7 cellular contexts compared by ENCODE assay signal in genomic region chr2:98569197-98569793, GRCh38. TPM values are rescaled to one million over a fixed set of nuclear protein-coding genes. Genes with fewer than 3 reads are reported as not detected.
DNase-seq lines count a peak whose midpoint lies in the region; ATAC-seq and TF ChIP-seq lines count a peak whose summit lies in the region.

No MANE protein-coding gene starts in this region.

- peak; percentile 94 for TF ChIP-seq CTCF in GM12865 (IDR thresholded peaks at IDR 0.05; ENCODE audit: insufficient read depth, low read depth, low read length, missing control alignments)

- DNase-seq in GM12865 (ENCODE audit: low read depth): peak; percentile 60
- peak; percentile 64 to 66 for DNase-seq in activated CD4-positive, alpha-beta T cell treated with anti-CD3 and anti-CD28 coated beads, Interleukin-2, amount 50 U/mL, for 24 hours (ENCODE audit: low read depth in 1 of 2, low spot score in 1 of 2)
- peak; percentile 71 for DNase-seq in ecto neural progenitor cell (ENCODE audit: low spot score)
- DNase-seq in naive thymus-derived CD8-positive, alpha-beta T cell: peak; percentile 39 to 82 (median 66)
- peak; percentile 85 for DNase-seq in stimulated activated naive CD8-positive, alpha-beta T cell treated with anti-CD3 and anti-CD28 coated beads, Interleukin-15, Interleukin-2, amounts not matched to agents 100 U/mL and 50 U/mL, for 24 hours

- peaks cover 0 to 87% (median 21%) of the 10 kb centered on the region in 3 donors for H3K36me3 Mint-ChIP-seq in naive thymus-derived CD8-positive, alpha-beta T cell

- POLR2A ChIA-PET in naive thymus-derived CD8-positive, alpha-beta T cell (lab: Charles Lee): no interaction called here

- H3K27me3 Mint-ChIP-seq in naive thymus-derived CD8-positive, alpha-beta T cell: no peaks in the 10 kb centered on the region

- peak; percentile 61 for TF ChIP-seq RAD21 in Ishikawa (IDR thresholded peaks at IDR 0.05; ENCODE audit: low read depth)

- no peak overlapping the region for H3K4me3 Mint-ChIP-seq in naive thymus-derived CD8-positive, alpha-beta T cell

- H3K9me3 Mint-ChIP-seq in naive thymus-derived CD8-positive, alpha-beta T cell: no peaks in the 10 kb centered on the region

- TF ChIP-seq EP300 in Ishikawa (IDR thresholded peaks at IDR 0.05; ENCODE audit: borderline replicate concordance): no peak

- H3K27ac Mint-ChIP-seq in naive thymus-derived CD8-positive, alpha-beta T cell: peak overlapping the region in 8 of 10 donors; percentile 20 to 91 (median 54)

- H3K4me3 ChIP-seq in GM12865 (ENCODE audit: low read depth, low read length): no peak overlapping the region

- ATAC-seq in naive thymus-derived CD8-positive, alpha-beta T cell: peak; percentile 90 to 94
- ATAC-seq in stimulated activated naive CD8-positive, alpha-beta T cell treated with anti-CD3 and anti-CD28 coated beads, Interleukin-15, Interleukin-2, amounts not matched to agents 100 U/mL and 50 U/mL, for 24 hours: peak; percentile 64
- ATAC-seq in HG03571 (IDR thresholded peaks at IDR 0.05; ENCODE audit: unreplicated experiment): no peak

- H3K4me1 Mint-ChIP-seq in naive thymus-derived CD8-positive, alpha-beta T cell: peaks cover 0 to 16% (median 9%) of the 10 kb centered on the region in 4 donors

TF ChIP-seq in Ishikawa, 13 proteins besides CTCF, POLR2A, EP300 and RAD21:
- no peak for TF ChIP-seq TEAD4 (IDR thresholded peaks at IDR 0.05)
- TF ChIP-seq USF1 (IDR thresholded peaks at IDR 0.05): no peak
- TF ChIP-seq CREB1 (IDR thresholded peaks at IDR 0.05; ENCODE audit: low read depth): no peak
- no peak for TF ChIP-seq REST (IDR thresholded peaks at IDR 0.05; ENCODE audit: low read depth)
- no peak for TF ChIP-seq EGR1 (IDR thresholded peaks at IDR 0.05)
- no peak for TF ChIP-seq CEBPB (IDR thresholded peaks at IDR 0.05)
- TF ChIP-seq YY1 (IDR thresholded peaks at IDR 0.05; ENCODE audit: low read depth): no peak
- no peak for TF ChIP-seq TAF1 (IDR thresholded peaks at IDR 0.05; ENCODE audit: low read depth)
- TF ChIP-seq NFIC (IDR thresholded peaks at IDR 0.05): no peak
- no peak for TF ChIP-seq FOXM1 (IDR thresholded peaks at IDR 0.05; ENCODE audit: borderline replicate concordance, low read depth)

RNA-seq across cellular contexts. Expression of gene COA5, which starts 39.0 kb away (rescaled TPM):
- 10 to 100 TPM; 44.9 to 48.6 TPM for total RNA-seq in naive thymus-derived CD8-positive, alpha-beta T cell
- polyA plus RNA-seq in naive thymus-derived CD8-positive, alpha-beta T cell: 10 to 100 TPM; 29.8 to 43.8 (median 42.4) TPM

RNA-seq across cellular contexts. Expression of gene UNC50, which starts 39.1 kb away (rescaled TPM):
- total RNA-seq in naive thymus-derived CD8-positive, alpha-beta T cell: 10 to 100 TPM; 41.3 to 45.1 TPM
- polyA plus RNA-seq in naive thymus-derived CD8-positive, alpha-beta T cell: 10 to 100 TPM; 32.1 to 41.7 (median 36.3) TPM
